Comparison of ENCODE assay signal across 24 cellular contexts in genomic region chr7:35487402-35487801, GRCh38.
A peak's percentile ranks its signal among the peaks of the same experiment; 100 is the strongest.
DNase-seq lines count a peak whose midpoint lies in the region; ATAC-seq and TF ChIP-seq lines count a peak whose summit lies in the region.
"Had no signal": no experiment of that assay in that cellular context is flagged by ENCODE, and none has a peak within 500 bp of the region (broad histone marks: within the 10 kb centered on the region; RNA-seq: fewer than 3 reads in every experiment).

No MANE protein-coding gene starts in this region.

- no peak overlapping the region for H4K8ac ChIP-seq in trophoblast cell (ENCODE audit: low read depth, low read length)

- H2AK5ac ChIP-seq in trophoblast cell (ENCODE audit: low read length): no peak overlapping the region

- H3K4me3 ChIP-seq in esophagus muscularis mucosa (no peak overlapping the region), trophoblast cell (ENCODE audit: low read depth, low read length) (no peak overlapping the region)
- H3K4me3 ChIP-seq: BLaER1, GM12878 had no signal

- H2BK5ac ChIP-seq in trophoblast cell (ENCODE audit: low read depth, low read length, poor library complexity): no peak overlapping the region

- no peak overlapping the region for H4K12ac ChIP-seq in trophoblast cell (ENCODE audit: low read depth, low read length)

- H3K27me3 ChIP-seq in esophagus muscularis mucosa (no peaks in the 10 kb centered on the region), trophoblast cell (ENCODE audit: insufficient read depth, low read length) (no peaks in the 10 kb centered on the region)
- H3K27me3 ChIP-seq: BE2C, BLaER1 had no signal

- no peak overlapping the region for H3K9ac ChIP-seq in trophoblast cell (ENCODE audit: low read length)
- H3K9ac ChIP-seq: BLaER1 had no signal

- H3K36me3 ChIP-seq in esophagus muscularis mucosa (no peaks in the 10 kb centered on the region), trophoblast cell (ENCODE audit: control insufficient read depth in 1 of 2, insufficient read depth in 2 of 2, low read length in 2 of 2) (no peaks in the 10 kb centered on the region)
- H3K36me3 ChIP-seq: BE2C, BLaER1 had no signal

- no peak overlapping the region for H3K18ac ChIP-seq in trophoblast cell (ENCODE audit: low read length)

- H3K4ac ChIP-seq in trophoblast cell (ENCODE audit: low read depth, low read length): no peak overlapping the region

- 87% methylated on average over 6 of the region's 6 CpGs for WGBS in esophagus muscularis mucosa
- no CpG with 5 or more reads among the region's 6 CpGs for WGBS in trophoblast cell (ENCODE audit: extremely low coverage, insufficient coverage, insufficient read length)

- H3K27ac ChIP-seq in esophagus muscularis mucosa (replicated peaks in 1 of 4) (no peak overlapping the region), trophoblast cell (ENCODE audit: low read depth, low read length) (no peak overlapping the region)
- H3K27ac ChIP-seq: BLaER1 had no signal

- peaks cover 31% of the 10 kb centered on the region for H3K79me1 ChIP-seq in trophoblast cell (ENCODE audit: low read length)

- peak overlapping the region; percentile 82 for H4K91ac ChIP-seq in trophoblast cell (ENCODE audit: low read depth, low read length)

- intact Hi-C loops in Right ventricle myocardium superior (cut with DNase I) (no loop called here), cardiac septum (cut with DNase I) (no loop called here), esophagus muscularis mucosa (cut with DNase I) (no loop called here)

- no peak overlapping the region for H2AFZ ChIP-seq in trophoblast cell (ENCODE audit: insufficient read depth, low read length, poor library complexity)

- peak; percentile 52 for ATAC-seq in Right ventricle myocardium superior (ENCODE audit: poor library complexity)
- ATAC-seq: GM12878 had no signal

- TF ChIP-seq POLR2A in esophagus muscularis mucosa (IDR thresholded peaks at IDR 0.05; ENCODE audit: low read depth): no peak

- H3K9me3 ChIP-seq in esophagus muscularis mucosa: no peaks in the 10 kb centered on the region
- no peaks in the 10 kb centered on the region for H3K9me3 ChIP-seq in trophoblast cell (ENCODE audit: insufficient read depth, low read depth, low read length)
- H3K9me3 ChIP-seq: BE2C, BLaER1 had no signal

- no peak for TF ChIP-seq EP300 in esophagus muscularis mucosa (IDR thresholded peaks at IDR 0.05)

- TF ChIP-seq CTCF in esophagus muscularis mucosa (IDR thresholded peaks at IDR 0.05): no peak

- peaks cover 5% of the 10 kb centered on the region for H3K79me2 ChIP-seq in trophoblast cell (ENCODE audit: control insufficient read depth, insufficient read depth, low read length, poor library complexity)

- H3K14ac ChIP-seq in trophoblast cell (ENCODE audit: low read length): peak overlapping the region; percentile 19

- no peak overlapping the region for H3K23ac ChIP-seq in trophoblast cell (ENCODE audit: low read length)

- peak overlapping the region; percentile 26 for H2BK120ac ChIP-seq in trophoblast cell (ENCODE audit: insufficient read depth, low read length, poor library complexity)

- H3K4me2 ChIP-seq in trophoblast cell (ENCODE audit: low read length): no peak overlapping the region
- H3K4me2 ChIP-seq: BLaER1 had no signal

- no peaks in the 10 kb centered on the region for H3K4me1 ChIP-seq in esophagus muscularis mucosa
- peaks cover 17 to 25% of the 10 kb centered on the region in 2 experiments for H3K4me1 ChIP-seq in trophoblast cell (ENCODE audit: control insufficient read depth in 1 of 2, insufficient read depth in 2 of 2, low read length in 2 of 2)
- H3K4me1 ChIP-seq: BE2C, BLaER1 had no signal

- H2BK12ac ChIP-seq in trophoblast cell (ENCODE audit: low read length): peak overlapping the region; percentile 88

- DNase-seq in Right ventricle myocardium superior (no peak), cardiac septum (ENCODE audit: low spot score) (no peak), esophagus muscularis mucosa (ENCODE audit: extremely low spot score) (peak; percentile 72), trophoblast cell (no peak), NCI-H1694 (lab: John Stamatoyannopoulos, UW) (no peak)
- DNase-seq in activated CD4-positive, alpha-beta T cell treated with anti-CD3 and anti-CD28 coated beads for 4 hours: no peak
- DNase-seq in effector CD8-positive, alpha-beta T cell (lab: John Stamatoyannopoulos, UW): no peak
- DNase-seq: 8988T; ACHN; BE2C; C1 segment of cervical spinal cord; CD4-positive, alpha-beta memory T cell; CD4-positive, CD25-positive, alpha-beta regulatory T cell; CD8-positive, alpha-beta memory T cell; COR-L47; DMS 273 treated with DMSO at 0.1 percent for 48 hours; DMS153; DMS53; DMS79; DND-41; EL; GDM1 had no signal
